Comparison of ENCODE assay signal across 23 cellular contexts in genomic region chr1:215590779-215591491, GRCh38. TPM values are rescaled to one million over a fixed set of nuclear protein-coding genes. Genes with fewer than 3 reads are reported as not detected.
DNase-seq lines count a peak whose midpoint lies in the region; ATAC-seq and TF ChIP-seq lines count a peak whose summit lies in the region.
"Had no signal": no experiment of that assay in that cellular context is flagged by ENCODE, and none has a peak within 500 bp of the region (broad histone marks: within the 10 kb centered on the region; RNA-seq: fewer than 3 reads in every experiment).

No MANE protein-coding gene starts in this region.

- H3K9me3 Mint-ChIP-seq in progenitor cell of endocrine pancreas (ENCODE audit: low read depth), result no peaks in the 10 kb centered on the region
- H3K9me3 Mint-ChIP-seq in activated CD4-positive, alpha-beta T cell treated with anti-CD3 and anti-CD28 coated beads, Interleukin-2, amount 10 ng/mL, durations not matched to agents 24 days and 14 days, result peaks cover 3% of the 10 kb centered on the region
- H3K9me3 Mint-ChIP-seq: CD4-positive, alpha-beta T cell; GM23338 had no signal

- H3K4me3 Mint-ChIP-seq in progenitor cell of endocrine pancreas (ENCODE audit: low read depth), result no peak overlapping the region
- no peak overlapping the region for H3K4me3 Mint-ChIP-seq in activated CD4-positive, alpha-beta T cell treated with anti-CD3 and anti-CD28 coated beads, Interleukin-2, amount 10 ng/mL, durations not matched to agents 24 days and 14 days
- H3K4me3 Mint-ChIP-seq: CD4-positive, alpha-beta T cell; GM23338 had no signal

- no peak overlapping the region for H3K4me3 ChIP-seq in HEK293 (ENCODE audit: low read depth, low read length)
- no peak overlapping the region for H3K4me3 ChIP-seq in epithelial cell of esophagus (ENCODE audit: low read length)
- H3K4me3 ChIP-seq: GM23338, HAP-1, SK-N-MC had no signal

- no peaks in the 10 kb centered on the region for H3K27me3 Mint-ChIP-seq in progenitor cell of endocrine pancreas
- H3K27me3 Mint-ChIP-seq in activated CD4-positive, alpha-beta T cell treated with anti-CD3 and anti-CD28 coated beads, Interleukin-2, amount 10 ng/mL, durations not matched to agents 24 days and 14 days, result no peaks in the 10 kb centered on the region
- H3K27me3 Mint-ChIP-seq: CD4-positive, alpha-beta T cell had no signal

- H3K27ac ChIP-seq in 22Rv1 (peak overlapping the region; percentile 15; the same call in 1 of the 2 replicates), HEK293 (ENCODE audit: extremely low read depth, low read depth, low read length) (no peak overlapping the region)
- H3K27ac ChIP-seq: SK-N-MC had no signal

- H3K9me3 ChIP-seq in HEK293 (ENCODE audit: control insufficient read depth, insufficient read depth, low read depth, low read length), result no peaks in the 10 kb centered on the region
- H3K9me3 ChIP-seq: BE2C, HAP-1 had no signal

- peak; percentile 31 for DNase-seq in epithelial cell of esophagus (ENCODE audit: low read depth)
- DNase-seq in progenitor cell of endocrine pancreas (ENCODE audit: low spot score, unreplicated experiment), result no peak
- DNase-seq in activated CD4-positive, alpha-beta T cell treated with anti-CD3 and anti-CD28 coated beads, Interleukin-2, amount 10 ng/mL, durations not matched to agents 24 days and 14 days, result no peak
- DNase-seq in stimulated activated CD4-positive, alpha-beta T cell treated with anti-CD3 and anti-CD28 coated beads, Interleukin-12 subunit alpha, Interleukin-12 subunit beta, amount 100 ng/mL, for 4 hours, result no peak
- DNase-seq: BE2C; CD4-positive, alpha-beta T cell; COR-L47; DMS153; KBM-7; NCI-H1092 treated with DMSO at 0.1 percent for 48 hours; NCI-H1436 treated with DMSO at 0.1 percent for 48 hours; NCI-H1930; NCI-H226; NCI-H524 treated with DMSO at 0.1 percent for 48 hours; NCI-H82; Right ventricle myocardium superior; SW 1271 had no signal

- peaks cover 51% of the 10 kb centered on the region for H3K36me3 Mint-ChIP-seq in progenitor cell of endocrine pancreas (ENCODE audit: insufficient read depth)
- H3K36me3 Mint-ChIP-seq in activated CD4-positive, alpha-beta T cell treated with anti-CD3 and anti-CD28 coated beads, Interleukin-2, amount 10 ng/mL, durations not matched to agents 24 days and 14 days (ENCODE audit: low read depth), result peaks cover 7% of the 10 kb centered on the region

- H3K4me1 ChIP-seq in HEK293 (ENCODE audit: control insufficient read depth, insufficient read depth, low read length), result peaks cover 9% of the 10 kb centered on the region; the same call in 1 of the 2 replicates
- H3K4me1 ChIP-seq: BE2C, HAP-1 had no signal

- H3K36me3 ChIP-seq in HEK293 (ENCODE audit: control insufficient read depth in 2 of 2, insufficient read depth in 1 of 2, low read length in 2 of 2), result peaks cover 8 to 22% of the 10 kb centered on the region in 2 experiments; a peak in 2 of 3 replicates

- peak overlapping the region; percentile 90 for H3K27ac Mint-ChIP-seq in progenitor cell of endocrine pancreas
- H3K27ac Mint-ChIP-seq in activated CD4-positive, alpha-beta T cell treated with anti-CD3 and anti-CD28 coated beads, Interleukin-2, amount 10 ng/mL, durations not matched to agents 24 days and 14 days, result no peak overlapping the region
- H3K27ac Mint-ChIP-seq: CD4-positive, alpha-beta T cell had no signal

- no peak for ATAC-seq in HG03460 (IDR thresholded peaks at IDR 0.05; ENCODE audit: unreplicated experiment)
- ATAC-seq: GM23338 had no signal

- TF ChIP-seq CTCF in 22Rv1 (IDR thresholded peaks at IDR 0.05) (no peak), HEK293 (tag by site-specific recombination; IDR thresholded peaks at IDR 0.05) (no peak), epithelial cell of esophagus (IDR thresholded peaks at IDR 0.05; ENCODE audit: insufficient read depth, low read depth, low read length, missing control alignments) (no peak), progenitor cell of endocrine pancreas (IDR thresholded peaks at IDR 0.05; ENCODE audit: unreplicated experiment) (no peak)

- CTCF ChIA-PET in HEK293 (lab: Yijun Ruan, JAX), result interaction anchor here (0.6 to 0.7 kb wide), 2 partner anchors 16 to 28 kb away, joined by 3 read pairs; no protein-coding TSS in a partner anchor

- intact Hi-C loops in activated CD4-positive, alpha-beta T cell treated with anti-CD3 and anti-CD28 coated beads, Interleukin-2, amount 10 ng/mL, durations not matched to agents 24 days and 14 days (cut with micrococcal nuclease), result no loop called here

- H3K4me1 Mint-ChIP-seq in progenitor cell of endocrine pancreas (ENCODE audit: low read depth), result peaks cover 10% of the 10 kb centered on the region
- H3K4me1 Mint-ChIP-seq in activated CD4-positive, alpha-beta T cell treated with anti-CD3 and anti-CD28 coated beads, Interleukin-2, amount 10 ng/mL, durations not matched to agents 24 days and 14 days, result peaks cover 4% of the 10 kb centered on the region

- POLR2A ChIA-PET in HEK293 (lab: Yijun Ruan, JAX), result no interaction called here

TF ChIP-seq in HEK293, 187 proteins besides CTCF, POLR2A, EP300 and RAD21:
- peak; percentile 91 for TF ChIP-seq ZNF366 (tag by site-specific recombination; conservative IDR thresholded peaks at IDR 0.05)
- TF ChIP-seq, protein P1, sequence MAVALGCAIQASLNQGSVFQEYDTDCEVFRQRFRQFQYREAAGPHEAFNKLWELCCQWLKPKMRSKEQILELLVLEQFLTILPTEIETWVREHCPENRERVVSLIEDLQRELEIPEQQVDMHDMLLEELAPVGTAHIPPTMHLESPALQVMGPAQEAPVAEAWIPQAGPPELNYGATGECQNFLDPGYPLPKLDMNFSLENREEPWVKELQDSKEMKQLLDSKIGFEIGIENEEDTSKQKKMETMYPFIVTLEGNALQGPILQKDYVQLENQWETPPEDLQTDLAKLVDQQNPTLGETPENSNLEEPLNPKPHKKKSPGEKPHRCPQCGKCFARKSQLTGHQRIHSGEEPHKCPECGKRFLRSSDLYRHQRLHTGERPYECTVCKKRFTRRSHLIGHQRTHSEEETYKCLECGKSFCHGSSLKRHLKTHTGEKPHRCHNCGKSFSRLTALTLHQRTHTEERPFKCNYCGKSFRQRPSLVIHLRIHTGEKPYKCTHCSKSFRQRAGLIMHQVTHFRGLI (tag by site-specific recombination; IDR thresholded peaks at IDR 0.05), result no peak

RNA-seq across cellular contexts. Expression of gene KCTD3, which starts 23.8 kb away (rescaled TPM):
- total RNA-seq in progenitor cell of endocrine pancreas, result 70.5 and 73.5 TPM in 2 replicates
- total RNA-seq in activated CD4-positive, alpha-beta T cell treated with anti-CD3 and anti-CD28 coated beads, Interleukin-2, amount 10 ng/mL, durations not matched to agents 24 days and 14 days, result 4.5 and 6.9 TPM in 2 replicates
